27 cellular contexts compared by ENCODE assay signal in genomic region chrX:121135488-121136207, GRCh38.
"Had no signal": no experiment of that assay in that cellular context is flagged by ENCODE, and none has a peak within 500 bp of the region (broad histone marks: within the 10 kb centered on the region; RNA-seq: fewer than 3 reads in every experiment).

No MANE protein-coding gene starts in this region.

- ATAC-seq: heart right ventricle; left colon; naive thymus-derived CD8-positive, alpha-beta T cell; sciatic nerve; stimulated activated effector memory CD8-positive, alpha-beta T cell treated with anti-CD3 and anti-CD28 coated beads, Interleukin-12 subunit alpha, Interleukin-12 subunit beta, amount 100 ng/mL, for 72 hours had no signal

- H3K9me3 ChIP-seq: colonic mucosa, esophagus squamous epithelium, heart right ventricle, ovary, stomach, thyroid gland, vagina had no signal

- H3K4me3 ChIP-seq: colonic mucosa, esophagus squamous epithelium, heart right ventricle, ovary, stomach, thyroid gland, vagina had no signal

- DNase-seq: colonic mucosa; dermis blood vessel endothelial cell; effector memory CD4-positive, alpha-beta T cell; erythroblast; esophagus squamous epithelium; foreskin melanocyte; glutamatergic neuron; heart right ventricle; hippocampal formation; kidney glomerular epithelial cell; left colon; mesenchymal stem cell; midbrain; naive thymus-derived CD8-positive, alpha-beta T cell; occipital lobe; ovary; stimulated activated CD4-positive, alpha-beta T cell treated with anti-CD3 and anti-CD28 coated beads, Interleukin-2, amount 100 ng/mL, for 24 hours; stimulated activated CD4-positive, alpha-beta T cell treated with anti-CD3 and anti-CD28 coated beads, Interleukin-4, amount 100 ng/mL, for 24 hours; stimulated activated naive CD4-positive, alpha-beta T cell treated with Interleukin-2 at 50 U/mL for 16 hours; stomach; thyroid gland; trophoblast cell had no signal

- H3K27ac ChIP-seq: colonic mucosa, esophagus squamous epithelium, heart right ventricle, ovary, stomach, thyroid gland, vagina had no signal

- H3K36me3 ChIP-seq: colonic mucosa, esophagus squamous epithelium, heart right ventricle, ovary, stomach, thyroid gland, vagina had no signal

- H3K4me1 ChIP-seq: colonic mucosa, esophagus squamous epithelium, heart right ventricle, stomach, thyroid gland, vagina had no signal

- H3K27me3 ChIP-seq: colonic mucosa, esophagus squamous epithelium, heart right ventricle, ovary, stomach, thyroid gland, vagina had no signal

- FAIRE-seq: endothelial cell of umbilical vein, islet of Langerhans had no signal
